14 cellular contexts compared by ENCODE assay signal in the genomic region with DNA sequence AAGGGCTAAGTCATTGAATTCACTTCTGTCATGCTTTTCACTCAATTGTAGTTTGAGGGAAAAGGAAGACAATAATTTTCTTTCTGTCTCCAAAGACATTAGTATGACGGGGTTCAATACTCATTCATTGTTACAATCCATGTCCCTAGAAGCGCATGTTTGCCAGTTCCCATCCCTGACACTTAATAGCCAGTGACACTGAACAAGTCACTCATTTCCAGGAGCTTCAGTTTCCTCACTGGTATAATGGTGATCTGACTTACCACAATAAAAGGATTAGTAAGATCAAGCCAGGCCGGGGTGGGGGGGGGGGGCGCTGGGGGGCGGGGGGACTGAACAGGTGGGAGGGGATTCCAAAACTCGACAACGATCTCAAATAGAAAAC.
DNase-seq lines count a peak whose midpoint lies in the region; ATAC-seq, FAIRE-seq and TF ChIP-seq lines count a peak whose summit lies in the region.
"Had no signal": no experiment of that assay in that cellular context is flagged by ENCODE, and none has a peak within 500 bp of the region (broad histone marks: within the 10 kb centered on the region; RNA-seq: fewer than 3 reads in every experiment).

No MANE protein-coding gene starts in this region.

- H3K36me3 Mint-ChIP-seq in MCF 10A (ENCODE audit: insufficient read depth, unreplicated experiment): no peaks in the 10 kb centered on the region

- no peaks in the 10 kb centered on the region for H3K79me2 ChIP-seq in mammary epithelial cell (ENCODE audit: insufficient read depth, low read length)
- H3K79me2 ChIP-seq in keratinocyte (ENCODE audit: control insufficient read depth, insufficient read depth, low read length): no peaks in the 10 kb centered on the region

- peak; percentile 49 for FAIRE-seq in keratinocyte (lab: Jason Lieb, UNC)

- BruUV-seq in MCF 10A (replicated peaks; lab: Mats Ljungman, UMichigan) (no TSS peak), mammary epithelial cell (replicated peaks; lab: Mats Ljungman, UMichigan) (no TSS peak)

- no peak for ATAC-seq in HG03196 (IDR thresholded peaks at IDR 0.05; ENCODE audit: unreplicated experiment)
- ATAC-seq: effector memory CD8-positive, alpha-beta T cell had no signal

- H3K4me1 ChIP-seq in mammary epithelial cell (ENCODE audit: insufficient read depth, low read length) (peaks cover 4% of the 10 kb centered on the region), SJCRH30 (peaks cover 45% of the 10 kb centered on the region), keratinocyte (ENCODE audit: control insufficient read depth, extremely low read depth, insufficient read depth, low read length) (peaks cover 6% of the 10 kb centered on the region), tibial artery (peaks cover 0 to 49% (median 15%) of the 10 kb centered on the region in 4 donors)

- POLR2A ChIA-PET in MCF 10A (lab: Yijun Ruan, JAX): interaction anchor here (1.1 to 1.5 kb wide), 4 partner anchors 47 to 125 kb away, joined by 3 to 11 read pairs (median 3); no protein-coding TSS in a partner anchor

- no peak overlapping the region for H3K27ac ChIP-seq in mammary epithelial cell (ENCODE audit: insufficient read depth, low read depth, low read length)
- H3K27ac ChIP-seq in SJCRH30: peak overlapping the region; percentile 85
- H3K27ac ChIP-seq in keratinocyte (ENCODE audit: control insufficient read depth, insufficient read depth, low read length): peak overlapping the region; percentile 49
- H3K27ac ChIP-seq in tibial artery: peak overlapping the region; percentile 12 to 40

- no peaks in the 10 kb centered on the region for H3K27me3 ChIP-seq in mammary epithelial cell (ENCODE audit: insufficient read depth, low read length)
- no peaks in the 10 kb centered on the region for H3K27me3 ChIP-seq in SJCRH30
- H3K27me3 ChIP-seq in keratinocyte (ENCODE audit: control insufficient read depth, extremely low read depth, insufficient read depth, low read length): no peaks in the 10 kb centered on the region
- no peaks in the 10 kb centered on the region for H3K27me3 ChIP-seq in tibial artery
- H3K27me3 ChIP-seq: right lobe of liver had no signal

- H3K36me3 ChIP-seq in mammary epithelial cell (ENCODE audit: insufficient read depth, low read length) (no peaks in the 10 kb centered on the region), SJCRH30 (no peaks in the 10 kb centered on the region), keratinocyte (ENCODE audit: control insufficient read depth in 2 of 2, extremely low read depth in 1 of 2, insufficient read depth in 2 of 2, low read length in 2 of 2) (no peaks in the 10 kb centered on the region), tibial artery (no peaks in the 10 kb centered on the region)
- H3K36me3 ChIP-seq: right lobe of liver had no signal

- 50% methylated on average over 6 of the region's 7 CpGs for WGBS in mammary epithelial cell (ENCODE audit: low coverage, missing lambda C conversion rate)

- H3K4me3 ChIP-seq in mammary epithelial cell (replicated peaks in 1 of 3; ENCODE audit: insufficient read depth in 1 of 3, low read depth in 2 of 3, low read length in 3 of 3): no peak overlapping the region
- peak overlapping the region; percentile 37 for H3K4me3 ChIP-seq in SJCRH30
- H3K4me3 ChIP-seq in keratinocyte (ENCODE audit: control insufficient read depth in 2 of 3, extremely low read depth in 1 of 3, insufficient read depth in 2 of 3, low read depth in 1 of 3, low read length in 3 of 3): no peak overlapping the region
- H3K4me3 ChIP-seq in tibial artery: no peak overlapping the region
- H3K4me3 ChIP-seq: right lobe of liver had no signal

- H3K9ac ChIP-seq in mammary epithelial cell (ENCODE audit: insufficient read depth, low read length): no peak overlapping the region
- H3K9ac ChIP-seq in keratinocyte (ENCODE audit: control insufficient read depth, extremely low read depth, insufficient read depth, low read length): no peak overlapping the region

- CTCF ChIA-PET in MCF 10A (lab: Yijun Ruan, JAX): interaction anchor here (0.6 to 6.8 kb wide), 23 partner anchors 8 to 601 kb away, joined by 3 to 141 read pairs (median 8); no protein-coding TSS in a partner anchor
- CTCF ChIA-PET in mammary epithelial cell (lab: Charles Lee; ENCODE audit: low non-redundant PET): no interaction called here

- H3K4me3 Mint-ChIP-seq in MCF 10A (ENCODE audit: unreplicated experiment): no peak overlapping the region
- H3K4me3 Mint-ChIP-seq: effector memory CD8-positive, alpha-beta T cell had no signal

- intact Hi-C loops in MCF 10A (cut with micrococcal nuclease) (no loop called here), mammary epithelial cell (cut with micrococcal nuclease) (no loop called here), tibial artery (cut with DNase I; ENCODE audit: low total_unique reads) (loop anchor here (2.0 kb wide), 1 partner anchor 122 kb away; no protein-coding TSS in a partner anchor)

- no peaks in the 10 kb centered on the region for H3K9me3 ChIP-seq in mammary epithelial cell (replicated peaks; ENCODE audit: insufficient read depth, low read length)
- no peaks in the 10 kb centered on the region for H3K9me3 ChIP-seq in SJCRH30 (replicated peaks)
- no peaks in the 10 kb centered on the region for H3K9me3 ChIP-seq in keratinocyte (ENCODE audit: control insufficient read depth, low read depth, low read length)
- H3K9me3 ChIP-seq in tibial artery: no peaks in the 10 kb centered on the region
- H3K9me3 ChIP-seq: right lobe of liver had no signal

- TF ChIP-seq CTCF in MCF 10A (IDR thresholded peaks at IDR 0.05; ENCODE audit: unreplicated experiment): no peak
- no peak for TF ChIP-seq CTCF in mammary epithelial cell (conservative IDR thresholded peaks at IDR 0.05 in 1 of 2, IDR thresholded peaks at IDR 0.05 in 1 of 2; ENCODE audit: extremely low read depth in 1 of 2, insufficient read depth in 1 of 2, low read depth in 1 of 2, low read length in 2 of 2)
- no peak for TF ChIP-seq CTCF in keratinocyte (optimal IDR thresholded peaks at IDR 0.05 in 1 of 3, IDR thresholded peaks at IDR 0.05 in 1 of 3, conservative IDR thresholded peaks at IDR 0.05 in 1 of 3; ENCODE audit: extremely low read depth in 1 of 3, insufficient read depth in 2 of 3, low read length in 3 of 3)
- TF ChIP-seq CTCF in tibial artery (IDR thresholded peaks at IDR 0.05): no peak

- dilution Hi-C loops in mammary epithelial cell (cut with HindIII; ENCODE audit: low sequenced_read_pairs) (no loop called here), keratinocyte (cut with MboI; ENCODE audit: extremely low pct_ligation_motif_present, low sequenced_read_pairs) (no loop called here)

- peaks cover 41% of the 10 kb centered on the region for H3K4me1 Mint-ChIP-seq in MCF 10A (ENCODE audit: insufficient read depth, unreplicated experiment)

- H2AFZ ChIP-seq in mammary epithelial cell (ENCODE audit: low read depth, low read length): no peak overlapping the region
- H2AFZ ChIP-seq in keratinocyte (ENCODE audit: control insufficient read depth, low read length): no peak overlapping the region

- H3K9me1 ChIP-seq in keratinocyte (ENCODE audit: control insufficient read depth, extremely low read depth, insufficient read depth, low read length): no peaks in the 10 kb centered on the region

- H3K4me2 ChIP-seq in mammary epithelial cell (ENCODE audit: insufficient read depth, low read depth, low read length): no peak overlapping the region
- peak overlapping the region; percentile 82 for H3K4me2 ChIP-seq in keratinocyte (ENCODE audit: control insufficient read depth, extremely low read depth, insufficient read depth, low read depth, low read length)

- no peaks in the 10 kb centered on the region for H3K9me3 Mint-ChIP-seq in MCF 10A (ENCODE audit: unreplicated experiment)
- H3K9me3 Mint-ChIP-seq: effector memory CD8-positive, alpha-beta T cell had no signal

- DNase-seq in MCF 10A (ENCODE audit: unreplicated experiment) (no peak), mammary epithelial cell (no peak), SJCRH30 (no peak), keratinocyte (ENCODE audit: low read depth, low spot score) (no peak), tibial artery (no peak), activated gamma-delta T cell treated with Interleukin-2 at 50 U/mL for 16 hours (no peak), Ammon's horn (ENCODE audit: low spot score) (no peak)
- DNase-seq: activated naive CD4-positive, alpha-beta T cell treated with Interleukin-2 at 50 U/mL for 16 hours; effector memory CD8-positive, alpha-beta T cell; GOT3; NCI-H524 treated with DMSO at 0.1 percent for 48 hours; right lobe of liver; stimulated activated CD4-positive, alpha-beta T cell treated with anti-CD3 and anti-CD28 coated beads, Interleukin-4, amount 100 ng/mL, for 24 hours had no signal

- in situ Hi-C loops in mammary epithelial cell (cut with MboI; ENCODE audit: low sequenced_read_pairs in 2 of 2): loop anchor here in 1 of 2 donors (5.0 kb wide), 1 partner anchor 124 kb away; no protein-coding TSS in a partner anchor

- no peaks in the 10 kb centered on the region for H3K27me3 Mint-ChIP-seq in MCF 10A (ENCODE audit: insufficient read depth, unreplicated experiment)

- peak overlapping the region; percentile 5 for H3K27ac Mint-ChIP-seq in MCF 10A (ENCODE audit: low read depth, unreplicated experiment)
- H3K27ac Mint-ChIP-seq: effector memory CD8-positive, alpha-beta T cell had no signal

- no peaks in the 10 kb centered on the region for H4K20me1 ChIP-seq in mammary epithelial cell (ENCODE audit: insufficient read depth, low read length)
- no peaks in the 10 kb centered on the region for H4K20me1 ChIP-seq in keratinocyte (ENCODE audit: control insufficient read depth, extremely low read depth, insufficient read depth, low read length)
